19 cellular contexts compared by ENCODE assay signal in the genomic region with DNA sequence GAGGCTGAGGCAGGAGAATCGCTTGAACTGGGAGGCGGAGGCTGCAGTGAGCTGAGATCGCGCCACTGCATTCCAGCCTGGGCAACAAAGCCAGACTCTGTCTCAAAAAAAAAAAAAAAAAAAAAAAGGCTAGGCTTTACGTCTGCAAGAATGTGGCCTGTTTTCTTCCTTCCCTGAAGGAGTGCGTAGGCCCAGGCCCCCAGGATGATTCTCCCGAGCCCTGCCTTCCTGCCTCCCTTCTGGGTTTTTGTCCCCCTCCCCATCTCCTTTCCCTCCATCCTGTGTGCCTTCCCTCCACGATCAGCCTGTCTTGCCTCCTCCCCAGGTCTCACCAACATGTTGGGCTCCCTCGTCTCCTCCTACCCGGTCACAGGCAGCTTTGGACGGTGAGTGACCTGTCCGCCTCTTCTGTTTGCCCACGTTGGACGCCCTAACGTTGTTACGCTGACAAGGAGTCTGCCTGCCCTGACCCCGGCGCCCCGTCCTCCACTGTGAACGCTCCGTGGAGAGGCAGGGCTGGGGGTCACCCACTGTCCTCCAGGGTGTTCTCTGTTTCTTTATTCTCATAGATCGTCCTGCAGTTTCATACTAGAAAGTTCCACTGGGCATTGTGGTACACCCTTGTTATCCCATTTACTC.
"Had no signal": no experiment of that assay in that cellular context is flagged by ENCODE, and none has a peak within 500 bp of the region (broad histone marks: within the 10 kb centered on the region; RNA-seq: fewer than 3 reads in every experiment).

No MANE protein-coding gene starts in this region.

- H3K36me3 Mint-ChIP-seq: activated naive CD4-positive, alpha-beta T cell treated with anti-CD3 and anti-CD28 coated beads, Interleukin-2, amount 10 ng/mL, durations not matched to agents 7 days and 5 days; memory B cell; natural killer cell treated with Interleukin-12 subunit alpha and Interleukin-12 subunit beta and Interleukin-15 and Interleukin-18, amount 100 ng/mL, for 72 hours had no signal

- H3K9me3 ChIP-seq: stomach, suprapubic skin, tibial nerve had no signal

- H3K27ac Mint-ChIP-seq: activated naive CD4-positive, alpha-beta T cell treated with anti-CD3 and anti-CD28 coated beads, Interleukin-2, amount 10 ng/mL, durations not matched to agents 7 days and 5 days; immature natural killer cell; memory B cell; stimulated activated memory B cell treated with anti-CD40 and anti-IgM and Interleukin-4, amounts not matched to agents 10 μg/mL and 1 μg/mL and 100 μg/mL, for 72 hours; T-cell had no signal

- H3K4me1 Mint-ChIP-seq: activated naive CD4-positive, alpha-beta T cell treated with anti-CD3 and anti-CD28 coated beads, Interleukin-2, amount 10 ng/mL, durations not matched to agents 7 days and 5 days; immature natural killer cell; memory B cell; stimulated activated memory B cell treated with anti-CD40 and anti-IgM and Interleukin-4, amounts not matched to agents 10 μg/mL and 1 μg/mL and 100 μg/mL, for 72 hours; T-cell had no signal

- DNase-seq: activated CD8-positive, alpha-beta memory T cell treated with anti-CD3 and anti-CD28 coated beads, Interleukin-2, amount 50 U/mL, for 4 hours; activated effector memory CD4-positive, alpha-beta T cell treated with Interleukin-2 at 50 U/mL for 16 hours; activated naive CD4-positive, alpha-beta T cell treated with anti-CD3 and anti-CD28 coated beads, Interleukin-2, amount 10 ng/mL, durations not matched to agents 7 days and 5 days; activated T-cell treated with anti-CD3 and anti-CD28 coated beads, Interleukin-2, amount 50 U/mL, for 4 hours; amygdala; cerebellar nuclear complex; foreskin melanocyte; immature natural killer cell; small intestine; stimulated activated CD4-positive, alpha-beta T cell treated with anti-CD3 and anti-CD28 coated beads, Interleukin-15, amount 100 ng/mL, for 24 hours; stomach; T-cell had no signal

- H3K4me3 ChIP-seq: stomach, suprapubic skin, tibial nerve had no signal

- H3K27me3 ChIP-seq: stomach, suprapubic skin, tibial nerve had no signal

- H3K4me1 ChIP-seq: stomach, suprapubic skin, tibial nerve had no signal

- H3K27me3 Mint-ChIP-seq: activated naive CD4-positive, alpha-beta T cell treated with anti-CD3 and anti-CD28 coated beads, Interleukin-2, amount 10 ng/mL, durations not matched to agents 7 days and 5 days; memory B cell; natural killer cell treated with Interleukin-12 subunit alpha and Interleukin-12 subunit beta and Interleukin-15 and Interleukin-18, amount 100 ng/mL, for 72 hours; stimulated activated memory B cell treated with anti-CD40 and anti-IgM and Interleukin-4, amounts not matched to agents 10 μg/mL and 1 μg/mL and 100 μg/mL, for 72 hours; T-cell had no signal

- ATAC-seq: activated T-cell treated with anti-CD3 and anti-CD28 coated beads, Interleukin-2, amount 50 U/mL, for 4 hours; esophagus mucosa; natural killer cell treated with Interleukin-12 subunit alpha and Interleukin-12 subunit beta and Interleukin-15 and Interleukin-18, amount 100 ng/mL, for 72 hours; sciatic nerve; stimulated activated memory B cell treated with anti-CD40 and anti-IgM and Interleukin-4, amounts not matched to agents 10 μg/mL and 1 μg/mL and 100 μg/mL, for 72 hours; T-cell had no signal

- H3K27ac ChIP-seq: stomach, suprapubic skin had no signal

- H3K9me3 Mint-ChIP-seq: activated naive CD4-positive, alpha-beta T cell treated with anti-CD3 and anti-CD28 coated beads, Interleukin-2, amount 10 ng/mL, durations not matched to agents 7 days and 5 days; activated T-cell treated with anti-CD3 and anti-CD28 coated beads, Interleukin-2, amount 50 U/mL, for 4 hours; immature natural killer cell; memory B cell; natural killer cell treated with Interleukin-12 subunit alpha and Interleukin-12 subunit beta and Interleukin-15 and Interleukin-18, amount 100 ng/mL, for 72 hours; stimulated activated memory B cell treated with anti-CD40 and anti-IgM and Interleukin-4, amounts not matched to agents 10 μg/mL and 1 μg/mL and 100 μg/mL, for 72 hours; T-cell had no signal

- H3K4me3 Mint-ChIP-seq: activated naive CD4-positive, alpha-beta T cell treated with anti-CD3 and anti-CD28 coated beads, Interleukin-2, amount 10 ng/mL, durations not matched to agents 7 days and 5 days; activated T-cell treated with anti-CD3 and anti-CD28 coated beads, Interleukin-2, amount 50 U/mL, for 4 hours; immature natural killer cell; memory B cell; natural killer cell treated with Interleukin-12 subunit alpha and Interleukin-12 subunit beta and Interleukin-15 and Interleukin-18, amount 100 ng/mL, for 72 hours; stimulated activated memory B cell treated with anti-CD40 and anti-IgM and Interleukin-4, amounts not matched to agents 10 μg/mL and 1 μg/mL and 100 μg/mL, for 72 hours; T-cell had no signal
